ENCODE assay signal across 13 cellular contexts in genomic region chr6:51531623-51532022, GRCh38.
DNase-seq lines count a peak whose midpoint lies in the region; ATAC-seq and TF ChIP-seq lines count a peak whose summit lies in the region.
"Had no signal": no experiment of that assay in that cellular context is flagged by ENCODE, and none has a peak within 500 bp of the region (broad histone marks: within the 10 kb centered on the region; RNA-seq: fewer than 3 reads in every experiment).

No MANE protein-coding gene starts in this region.

- H2BK120ac ChIP-seq in neuronal stem cell (ENCODE audit: low read depth, low read length), result no peak overlapping the region

- H3K36me3 ChIP-seq in neuronal stem cell (replicated peaks in 1 of 2; ENCODE audit: control insufficient read depth in 2 of 2, insufficient read depth in 2 of 2, low read length in 2 of 2), result no peaks in the 10 kb centered on the region
- H3K36me3 ChIP-seq: ascending aorta had no signal

- H3K18ac ChIP-seq in neuronal stem cell (ENCODE audit: low read length), result no peak overlapping the region

- H2BK15ac ChIP-seq in neuronal stem cell (ENCODE audit: low read length), result no peak overlapping the region

- H3K4me1 ChIP-seq in neuronal stem cell (ENCODE audit: control insufficient read depth in 2 of 2, insufficient read depth in 1 of 2, low read depth in 1 of 2, low read length in 2 of 2), result no peaks in the 10 kb centered on the region
- H3K4me1 ChIP-seq: ascending aorta had no signal

- H3K27me3 ChIP-seq in neuronal stem cell (ENCODE audit: control insufficient read depth in 3 of 3, insufficient read depth in 3 of 3, low read depth in 1 of 3, low read length in 3 of 3), result no peaks in the 10 kb centered on the region
- H3K27me3 ChIP-seq: ascending aorta had no signal

- H3K27ac ChIP-seq in neuronal stem cell (replicated peaks; ENCODE audit: low read length), result no peak overlapping the region
- H3K27ac ChIP-seq: ascending aorta, SK-N-MC had no signal

- no peak overlapping the region for H3K23ac ChIP-seq in neuronal stem cell (ENCODE audit: low read depth, low read length, poor library complexity)

- H3K9ac ChIP-seq in neuronal stem cell (ENCODE audit: low read depth, low read length, poor library complexity), result no peak overlapping the region

- no peak overlapping the region for H4K91ac ChIP-seq in neuronal stem cell (ENCODE audit: low read depth, low read length, poor library complexity)

- H2AK5ac ChIP-seq in neuronal stem cell (ENCODE audit: low read depth, low read length), result no peak overlapping the region

- in situ Hi-C loops in GM13977 (cut with MboI; ENCODE audit: low pct_unique_long_range_greater_than_20kb, low sequenced_read_pairs, unreplicated experiment), result no loop called here

- ATAC-seq in GM18867 (IDR thresholded peaks at IDR 0.05; ENCODE audit: unreplicated experiment), result peak; percentile 79

- no peak overlapping the region for H2BK5ac ChIP-seq in neuronal stem cell (ENCODE audit: low read length)

- H4K8ac ChIP-seq in neuronal stem cell (ENCODE audit: low read depth, low read length), result no peak overlapping the region

- H3K79me1 ChIP-seq in neuronal stem cell (ENCODE audit: low read depth, low read length), result no peaks in the 10 kb centered on the region

- no peaks in the 10 kb centered on the region for H3K9me3 ChIP-seq in neuronal stem cell (replicated peaks in 1 of 2; ENCODE audit: control insufficient read depth in 2 of 2, insufficient read depth in 1 of 2, low read depth in 1 of 2, low read length in 2 of 2)
- H3K9me3 ChIP-seq: ascending aorta had no signal

- no peak overlapping the region for H3K4me3 ChIP-seq in neuronal stem cell (ENCODE audit: low read length in 2 of 2)
- H3K4me3 ChIP-seq: ascending aorta, SK-N-MC had no signal

- no peak for TF ChIP-seq CTCF in GM13977 (IDR thresholded peaks at IDR 0.05; ENCODE audit: extremely low read depth, insufficient read depth, missing control alignments)

- DNase-seq in D341Med (ENCODE audit: low spot score) (peak; percentile 25), NCI-H748 (lab: John Stamatoyannopoulos, UW; ENCODE audit: unreplicated experiment) (peak; percentile 41), iPS-NIHi7 (ENCODE audit: extremely low spot score) (peak; percentile 17), neuronal stem cell (ENCODE audit: low spot score) (no peak), GM13977 (ENCODE audit: low spot score) (no peak), foreskin melanocyte (no peak)
- DNase-seq: activated CD4-positive, alpha-beta T cell treated with anti-CD3 and anti-CD28 coated beads, Interleukin-2, amount 10 ng/mL, durations not matched to agents 24 days and 14 days; NCI-H1048; NCI-H82; retina had no signal

- H2BK12ac ChIP-seq in neuronal stem cell (ENCODE audit: low read length), result no peak overlapping the region

- H3K4ac ChIP-seq in neuronal stem cell (ENCODE audit: low read length), result no peak overlapping the region

- no peak overlapping the region for H2AFZ ChIP-seq in neuronal stem cell (ENCODE audit: low read length)

- H3K14ac ChIP-seq in neuronal stem cell (ENCODE audit: low read length), result no peak overlapping the region

- no CpG with 5 or more reads among the region's 2 CpGs for WGBS in neuronal stem cell (ENCODE audit: extremely low coverage in 2 of 2, insufficient read length in 2 of 2, insufficient replicate concordance in 1 of 2), 2 donors

- no peak overlapping the region for H3K4me2 ChIP-seq in neuronal stem cell (ENCODE audit: insufficient read depth, low read length, poor library complexity, severe bottlenecking)

Comparison
In these comparisons a context has a peak if more than half of its experiments do, and no peak if none do; other contexts are left out.
1. DNase-seq: peak in D341Med (single experiment), NCI-H748 (single experiment) and iPS-NIHi7 (single experiment); none in neuronal stem cell (single experiment), GM13977 (single experiment) and foreskin melanocyte (single experiment).